8 cellular contexts compared by ENCODE assay signal in genomic region chr1:149636286-149637122, GRCh38. TPM values are rescaled to one million over a fixed set of nuclear protein-coding genes. Genes with fewer than 3 reads are reported as not detected.
DNase-seq lines count a peak whose midpoint lies in the region; ATAC-seq and TF ChIP-seq lines count a peak whose summit lies in the region.
"Not testable (repeated sequence)": the region's sequence is repeated elsewhere in the genome, so short reads cannot be mapped to it uniquely, and the experiment has no call there.

No MANE protein-coding gene starts in this region.

- H2AFZ ChIP-seq in parathyroid adenoma = peak overlapping the region; percentile 56

- not testable (repeated sequence) for H3K79me2 ChIP-seq in parathyroid adenoma

- not testable (repeated sequence) for H3K27me3 Mint-ChIP-seq in T-helper 1 cell treated with Interleukin-12 subunit alpha and Interleukin-12 subunit beta and Interleukin-4 antibody, amounts not matched to agents 30 μg/mL and 1 μg/mL, for 36 hours (ENCODE audit: low read depth)

- H3K9me3 Mint-ChIP-seq in T-helper 1 cell treated with Interleukin-12 subunit alpha and Interleukin-12 subunit beta and Interleukin-4 antibody, amounts not matched to agents 30 μg/mL and 1 μg/mL, for 36 hours = not testable (repeated sequence)

- not testable (repeated sequence) for H3K4me1 ChIP-seq in adrenal gland (replicated peaks in 1 of 2); heart right ventricle; parathyroid adenoma; thymus (ENCODE audit: control insufficient read depth, insufficient read depth, low read length)

- 1% methylated on average over 28 to 40 of the region's 41 CpGs for WGBS in adrenal gland, 4 donors
- WGBS in heart right ventricle, 2 donors = 0% methylated on average over 38 to 40 of the region's 41 CpGs
- under 1% methylated on average over 40 of the region's 41 CpGs for WGBS in thymus

- peak overlapping the region; percentile 64 for H3K4me2 ChIP-seq in parathyroid adenoma (ENCODE audit: low read length)

- ATAC-seq in GM18499 (IDR thresholded peaks at IDR 0.05; ENCODE audit: insufficient read depth, unreplicated experiment) = peak; percentile 66
- ATAC-seq in HG02884 (IDR thresholded peaks at IDR 0.05; ENCODE audit: unreplicated experiment) = peak; percentile 84
- peak; percentile 96 to 99 (median 98) for ATAC-seq in heart right ventricle

- H3K36me3 Mint-ChIP-seq in T-helper 1 cell treated with Interleukin-12 subunit alpha and Interleukin-12 subunit beta and Interleukin-4 antibody, amounts not matched to agents 30 μg/mL and 1 μg/mL, for 36 hours (ENCODE audit: low read depth) = not testable (repeated sequence)

- not testable (repeated sequence) for H3K36me3 ChIP-seq in adrenal gland (replicated peaks in 1 of 2); heart right ventricle; parathyroid adenoma (ENCODE audit: control insufficient read depth, insufficient read depth, low read length); thymus (ENCODE audit: control insufficient read depth, insufficient read depth)

- not testable (repeated sequence) for H3K27me3 ChIP-seq in adrenal gland; heart right ventricle; parathyroid adenoma (ENCODE audit: control insufficient read depth, insufficient read depth, low read length); thymus (ENCODE audit: control insufficient read depth, insufficient read depth)

- peaks cover 26% of the 10 kb centered on the region for H3K4me1 Mint-ChIP-seq in T-helper 1 cell treated with Interleukin-12 subunit alpha and Interleukin-12 subunit beta and Interleukin-4 antibody, amounts not matched to agents 30 μg/mL and 1 μg/mL, for 36 hours (ENCODE audit: low read depth)

- peak overlapping the region; percentile 99 for H3K27ac Mint-ChIP-seq in T-helper 1 cell treated with Interleukin-12 subunit alpha and Interleukin-12 subunit beta and Interleukin-4 antibody, amounts not matched to agents 30 μg/mL and 1 μg/mL, for 36 hours

- intact Hi-C loops in adrenal gland (cut with DNase I); heart right ventricle (cut with DNase I): not testable (repeated sequence)

- peak in 1 of 2 donors; percentile 62 for TF ChIP-seq POLR2A in adrenal gland (IDR thresholded peaks at IDR 0.05)

- peak overlapping the region; percentile 65 to 95 (median 85) for H3K27ac ChIP-seq in adrenal gland
- peak overlapping the region; percentile 66 to 95 (median 86) for H3K27ac ChIP-seq in heart right ventricle
- H3K27ac ChIP-seq in parathyroid adenoma = peak overlapping the region; percentile 60
- peak overlapping the region; percentile 96 for H3K27ac ChIP-seq in thymus (ENCODE audit: low read depth)

- DNase-seq in NCI-H146 (lab: John Stamatoyannopoulos, UW) = peak; percentile 93
- peak; percentile 82 to 96 (median 90) for DNase-seq in adrenal gland
- peak; percentile 85 to 88 for DNase-seq in heart right ventricle

- not testable (repeated sequence) for H3K9ac ChIP-seq in parathyroid adenoma

- peak overlapping the region; percentile 92 for H3K4me3 Mint-ChIP-seq in T-helper 1 cell treated with Interleukin-12 subunit alpha and Interleukin-12 subunit beta and Interleukin-4 antibody, amounts not matched to agents 30 μg/mL and 1 μg/mL, for 36 hours

- TF ChIP-seq CTCF in adrenal gland (IDR thresholded peaks at IDR 0.05); heart right ventricle (IDR thresholded peaks at IDR 0.05); parathyroid adenoma (IDR thresholded peaks at IDR 0.05): not testable (repeated sequence)

- H3K4me3 ChIP-seq in adrenal gland = peak overlapping the region in 2 of 4 donors; percentile 37 to 46
- peak overlapping the region; percentile 38 to 62 (median 53) for H3K4me3 ChIP-seq in heart right ventricle
- peak overlapping the region; percentile 53 for H3K4me3 ChIP-seq in parathyroid adenoma (ENCODE audit: low read depth, low read length)
- H3K4me3 ChIP-seq in thymus (ENCODE audit: low read length) = peak overlapping the region; percentile 60

- not testable (repeated sequence) for H3K9me3 ChIP-seq in adrenal gland (replicated peaks in 1 of 3); heart right ventricle; parathyroid adenoma (ENCODE audit: control insufficient read depth, low read length); thymus (ENCODE audit: control insufficient read depth)

RNA-seq across cellular contexts. Expression of gene PPIAL4C, which starts 52.9 kb away (rescaled TPM):
- total RNA-seq in adrenal gland = not detected
- 1 to 10 TPM in 1 of 3 donors, not detected in 2; 1.0 TPM for polyA plus RNA-seq in adrenal gland
- total RNA-seq in heart right ventricle = not detected
- polyA plus RNA-seq in heart right ventricle = under 1 TPM in 1 of 2 donors, not detected in 1; 0.66 TPM
- 1.6 TPM for polyA plus RNA-seq in thymus
